In genomic region chr3:34646911-34647465, GRCh38 we compare ENCODE assay signal across 1 cellular context.
TF ChIP-seq lines count a peak whose summit lies in the region.

No MANE protein-coding gene starts in this region.

TF ChIP-seq in WTC11, 78 proteins besides CTCF, POLR2A, EP300 and RAD21 (continued from another document):
- no peak for TF ChIP-seq SMAD4 (CRISPR knock-in tag; IDR thresholded peaks at IDR 0.05)
